Comparison of ENCODE assay signal across 1 cellular context in genomic region chr5:41869150-41869738, GRCh38.
TF ChIP-seq lines count a peak whose summit lies in the region.

No MANE protein-coding gene starts in this region.

TF ChIP-seq in HEK293, 187 proteins besides CTCF, POLR2A, EP300 and RAD21:
- TF ChIP-seq ZBTB10 (tag by site-specific recombination; IDR thresholded peaks at IDR 0.05) (no peak), ZBTB20 (tag by site-specific recombination; IDR thresholded peaks at IDR 0.05) (peak; percentile 21; the same call in 1 of the 2 replicates), GLIS2 (tag by site-specific recombination; IDR thresholded peaks at IDR 0.05) (0 out of 2 replicates have a peak, but pooled peaks have one; percentile 17), PRDM6 (tag by site-specific recombination; IDR thresholded peaks at IDR 0.05) (no peak), ZNF335 (tag by site-specific recombination; conservative IDR thresholded peaks at IDR 0.05) (peak; percentile 27)
